Comparison of ENCODE assay signal across 23 cellular contexts in the genomic region with DNA sequence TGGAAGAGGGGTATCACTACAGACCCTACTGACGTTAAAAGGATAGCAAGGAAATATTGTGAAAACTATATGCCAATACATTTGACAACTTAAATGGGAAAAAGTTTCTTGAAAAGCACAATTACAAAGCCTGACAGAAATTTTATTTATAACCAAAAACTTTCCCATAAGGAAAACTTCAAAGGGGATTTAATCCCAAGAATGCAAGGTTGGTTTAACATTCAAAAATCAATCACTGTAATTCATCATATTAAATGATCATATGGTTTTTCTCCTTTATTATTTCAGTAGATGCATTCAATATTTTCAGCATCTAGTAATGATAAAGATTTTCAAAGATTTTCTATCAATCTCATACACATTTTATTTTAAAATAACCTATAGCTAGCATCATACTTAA.
"Had no signal": no experiment of that assay in that cellular context is flagged by ENCODE, and none has a peak within 500 bp of the region (broad histone marks: within the 10 kb centered on the region; RNA-seq: fewer than 3 reads in every experiment).

No MANE protein-coding gene starts in this region.

- DNase-seq: KBM-7, MV-4-11, NCI-H1048, NCI-H1105, NCI-H1417, NCI-H1436 treated with DMSO at 0.1 percent for 48 hours, NCI-H1694 treated with DMSO at 0.1 percent for 48 hours, NCI-H1930, NCI-H2081, NCI-H2107, NCI-H2227 treated with DMSO at 0.1 percent for 48 hours, NCI-H524, NCI-H69, NCI-H774, Right ventricle myocardium superior, RPMI8226, SIG-M5, SW 1271 had no signal

- H3K4me1 ChIP-seq: SJSA1 had no signal

- H3K27me3 ChIP-seq: SJSA1 had no signal

- FAIRE-seq: HTR-8/SVneo, RCC 7860 had no signal

- H3K27ac ChIP-seq: HL-60, SJSA1, SK-N-MC had no signal

- H3K4me3 ChIP-seq: SJSA1, SK-N-MC had no signal
